In the genomic region with DNA sequence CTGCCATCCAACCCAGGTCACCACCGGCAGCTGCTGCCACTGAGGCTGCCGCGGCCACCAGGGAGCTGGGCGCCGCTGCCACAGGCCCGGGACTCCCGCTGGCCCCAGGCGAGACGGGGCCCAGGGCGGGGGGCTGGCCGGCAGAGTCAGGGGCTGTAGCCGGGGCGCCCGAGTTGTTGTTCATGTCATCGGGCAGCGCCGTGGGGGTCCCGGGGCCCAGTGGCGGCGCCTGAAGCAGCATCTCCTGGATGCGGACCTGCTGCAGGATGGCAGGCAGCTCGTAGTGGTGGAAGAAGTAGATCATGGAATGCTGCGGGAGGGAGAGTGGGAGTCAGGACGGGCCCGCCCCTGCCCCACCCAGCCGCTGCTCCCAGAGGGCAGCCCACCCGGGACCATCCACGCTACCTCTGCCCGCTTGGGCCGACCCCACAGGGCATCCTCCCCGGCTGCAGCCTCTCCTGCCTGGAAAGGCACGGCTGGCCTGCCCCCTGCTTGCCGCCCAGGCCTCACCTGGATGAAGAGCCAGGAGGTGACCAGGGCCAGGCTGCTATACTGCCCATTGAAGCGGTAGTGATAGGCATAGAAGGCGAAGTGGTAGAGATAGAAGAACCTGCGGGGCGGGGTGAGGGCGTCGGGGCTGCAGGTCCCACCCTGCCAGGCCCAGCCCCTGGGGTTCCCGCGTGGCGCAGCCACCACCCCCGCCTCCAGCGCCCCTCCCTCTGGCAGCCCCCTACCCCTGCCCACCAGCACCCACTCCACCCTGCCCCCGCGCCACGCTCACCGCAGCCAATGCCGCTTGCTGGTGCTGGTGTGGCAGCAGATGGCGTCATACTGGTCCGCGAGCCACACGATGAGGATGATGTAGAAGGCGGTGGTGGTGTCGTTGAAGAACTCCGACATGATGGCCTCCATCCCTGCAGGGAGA, we compare ENCODE assay signal across 29 cellular contexts. TPM values are rescaled to one million over a fixed set of nuclear protein-coding genes. Genes with fewer than 3 reads are reported as not detected.
"Had no signal": no experiment of that assay in that cellular context is flagged by ENCODE, and none has a peak within 500 bp of the region (broad histone marks: within the 10 kb centered on the region; RNA-seq: fewer than 3 reads in every experiment).

No MANE protein-coding gene starts in this region.

- H3K27me3 Mint-ChIP-seq: activated B cell treated with CpG ODN at 0.5 μM for 24 hours; activated CD4-positive, alpha-beta T cell treated with anti-CD3 and anti-CD28 coated beads, Interleukin-2, amount 10 ng/mL, durations not matched to agents 24 days and 14 days; activated CD8-positive, alpha-beta memory T cell treated with anti-CD3 and anti-CD28 coated beads, Interleukin-2, amount 10 ng/mL, durations not matched to agents 7 days and 5 days; activated naive CD4-positive, alpha-beta T cell treated with anti-CD3 and anti-CD28 coated beads, Interleukin-2, amount 50 U/mL, for 24 hours; activated T-cell treated with anti-CD3 and anti-CD28 coated beads, Interleukin-2, amount 50 U/mL, for 24 hours; central memory CD8-positive, alpha-beta T cell; T-cell had no signal

- DNase-seq: activated B cell treated with CpG ODN at 0.5 μM for 24 hours; activated CD4-positive, alpha-beta T cell treated with anti-CD3 and anti-CD28 coated beads for 1 hour; activated CD4-positive, alpha-beta T cell treated with anti-CD3 and anti-CD28 coated beads, Interleukin-2, amount 10 ng/mL, durations not matched to agents 24 days and 14 days; activated CD4-positive, alpha-beta T cell treated with anti-CD3 and anti-CD28 coated beads, Interleukin-2, amount 50 U/mL, for 48 hours; activated CD8-positive, alpha-beta memory T cell treated with anti-CD3 and anti-CD28 coated beads, Interleukin-2, amount 10 ng/mL, durations not matched to agents 7 days and 5 days; activated effector memory CD4-positive, alpha-beta T cell treated with Interleukin-2 at 50 U/mL for 16 hours; activated naive CD4-positive, alpha-beta T cell; activated T-cell treated with anti-CD3 and anti-CD28 coated beads, Interleukin-2, amount 50 U/mL, for 24 hours; aorta; MM.1S; NCI-H1105; NCI-H1436; NCI-H1694 treated with DMSO at 0.1 percent for 48 hours; NCI-H2029 treated with DMSO at 0.1 percent for 48 hours; NCI-H345; NCI-H510A; NCI-H526 treated with DMSO at 0.1 percent for 48 hours; NCI-H82; T-cell; T-helper 2 cell; T1000 had no signal

- H3K27ac ChIP-seq: SK-N-MC had no signal

- H3K27ac Mint-ChIP-seq: activated B cell treated with CpG ODN at 0.5 μM for 24 hours; activated CD4-positive, alpha-beta T cell treated with anti-CD3 and anti-CD28 coated beads, Interleukin-2, amount 10 ng/mL, durations not matched to agents 24 days and 14 days; activated CD8-positive, alpha-beta memory T cell treated with anti-CD3 and anti-CD28 coated beads, Interleukin-2, amount 10 ng/mL, durations not matched to agents 7 days and 5 days; activated naive CD4-positive, alpha-beta T cell treated with anti-CD3 and anti-CD28 coated beads, Interleukin-2, amount 50 U/mL, for 24 hours; activated T-cell treated with anti-CD3 and anti-CD28 coated beads, Interleukin-2, amount 50 U/mL, for 24 hours; activated T-helper 1 cell treated with anti-CD3 and anti-CD28 coated beads, Interleukin-12 subunit alpha, Interleukin-12 subunit beta, Interleukin-2, Interleukin-4 antibody, amounts not matched to agents 30 ng/mL and 10 ng/mL and 1 ng/mL, durations not matched to agents 14 hours and 24 hours and 36 hours; T-cell had no signal

- H3K4me3 ChIP-seq: SK-N-MC had no signal

- ATAC-seq: activated CD8-positive, alpha-beta memory T cell treated with anti-CD3 and anti-CD28 coated beads, Interleukin-2, amount 10 ng/mL, durations not matched to agents 7 days and 5 days; Right ventricle myocardium inferior; T-cell had no signal

- H3K4me1 Mint-ChIP-seq: activated CD8-positive, alpha-beta memory T cell treated with anti-CD3 and anti-CD28 coated beads, Interleukin-2, amount 10 ng/mL, durations not matched to agents 7 days and 5 days; activated naive CD4-positive, alpha-beta T cell treated with anti-CD3 and anti-CD28 coated beads, Interleukin-2, amount 50 U/mL, for 24 hours; central memory CD8-positive, alpha-beta T cell had no signal

- H3K9me3 Mint-ChIP-seq: activated B cell treated with CpG ODN at 0.5 μM for 24 hours; activated CD4-positive, alpha-beta T cell treated with anti-CD3 and anti-CD28 coated beads, Interleukin-2, amount 10 ng/mL, durations not matched to agents 24 days and 14 days; activated naive CD4-positive, alpha-beta T cell treated with anti-CD3 and anti-CD28 coated beads, Interleukin-2, amount 50 U/mL, for 24 hours; activated T-cell treated with anti-CD3 and anti-CD28 coated beads, Interleukin-2, amount 50 U/mL, for 24 hours; activated T-helper 1 cell treated with anti-CD3 and anti-CD28 coated beads, Interleukin-12 subunit alpha, Interleukin-12 subunit beta, Interleukin-2, Interleukin-4 antibody, amounts not matched to agents 30 ng/mL and 10 ng/mL and 1 ng/mL, durations not matched to agents 14 hours and 24 hours and 36 hours; central memory CD8-positive, alpha-beta T cell; T-cell had no signal

- H3K36me3 Mint-ChIP-seq: activated naive CD4-positive, alpha-beta T cell treated with anti-CD3 and anti-CD28 coated beads, Interleukin-2, amount 50 U/mL, for 24 hours; T-cell had no signal

- H3K4me3 Mint-ChIP-seq: activated B cell treated with CpG ODN at 0.5 μM for 24 hours; activated CD4-positive, alpha-beta T cell treated with anti-CD3 and anti-CD28 coated beads, Interleukin-2, amount 10 ng/mL, durations not matched to agents 24 days and 14 days; activated CD8-positive, alpha-beta memory T cell treated with anti-CD3 and anti-CD28 coated beads, Interleukin-2, amount 10 ng/mL, durations not matched to agents 7 days and 5 days; activated naive CD4-positive, alpha-beta T cell treated with anti-CD3 and anti-CD28 coated beads, Interleukin-2, amount 50 U/mL, for 24 hours; activated T-cell treated with anti-CD3 and anti-CD28 coated beads, Interleukin-2, amount 50 U/mL, for 24 hours; activated T-helper 1 cell treated with anti-CD3 and anti-CD28 coated beads, Interleukin-12 subunit alpha, Interleukin-12 subunit beta, Interleukin-2, Interleukin-4 antibody, amounts not matched to agents 30 ng/mL and 10 ng/mL and 1 ng/mL, durations not matched to agents 14 hours and 24 hours and 36 hours; central memory CD8-positive, alpha-beta T cell; T-cell had no signal

RNA-seq across cellular contexts. Expression of a gene that starts 10.5 kb away (rescaled TPM):
- total RNA-seq: activated B cell treated with CpG ODN at 0.5 μM for 24 hours; activated CD4-positive, alpha-beta T cell treated with anti-CD3 and anti-CD28 coated beads, Interleukin-2, amount 10 ng/mL, durations not matched to agents 24 days and 14 days; activated CD8-positive, alpha-beta memory T cell treated with anti-CD3 and anti-CD28 coated beads, Interleukin-2, amount 10 ng/mL, durations not matched to agents 7 days and 5 days; activated T-helper 1 cell treated with anti-CD3 and anti-CD28 coated beads, Interleukin-12 subunit alpha, Interleukin-12 subunit beta, Interleukin-2, Interleukin-4 antibody, amounts not matched to agents 30 ng/mL and 10 ng/mL and 1 ng/mL, durations not matched to agents 14 hours and 24 hours and 36 hours; aorta; bronchial epithelial cell; OCI-LY7; Right ventricle myocardium inferior; RPMI7951; T-cell had no signal
- polyA plus RNA-seq: aorta had no signal

RNA-seq across cellular contexts. Expression of a gene that starts 10.6 kb away (rescaled TPM):
- total RNA-seq: activated CD8-positive, alpha-beta memory T cell treated with anti-CD3 and anti-CD28 coated beads, Interleukin-2, amount 10 ng/mL, durations not matched to agents 7 days and 5 days; activated T-helper 1 cell treated with anti-CD3 and anti-CD28 coated beads, Interleukin-12 subunit alpha, Interleukin-12 subunit beta, Interleukin-2, Interleukin-4 antibody, amounts not matched to agents 30 ng/mL and 10 ng/mL and 1 ng/mL, durations not matched to agents 14 hours and 24 hours and 36 hours; OCI-LY7 had no signal
- polyA plus RNA-seq: aorta had no signal
